ENCODE assay signal across 8 cellular contexts in genomic region chr10:60816624-60817023, GRCh38. TPM values are rescaled to one million over a fixed set of nuclear protein-coding genes. Genes with fewer than 3 reads are reported as not detected.
A peak's percentile ranks its signal among the peaks of the same experiment; 100 is the strongest.
DNase-seq lines count a peak whose midpoint lies in the region; ATAC-seq and TF ChIP-seq lines count a peak whose summit lies in the region.

No MANE protein-coding gene starts in this region.

- H3K27ac ChIP-seq in foreskin keratinocyte = no peak overlapping the region

- H3K27ac Mint-ChIP-seq in activated CD4-positive, alpha-beta memory T cell treated with anti-CD3 and anti-CD28 coated beads, Interleukin-2, amount 10 ng/mL, durations not matched to agents 7 days and 5 days = no peak overlapping the region

- ATAC-seq in GM18909 (IDR thresholded peaks at IDR 0.05; ENCODE audit: poor library complexity, unreplicated experiment) = peak; percentile 82
- ATAC-seq in HG03103 (IDR thresholded peaks at IDR 0.05; ENCODE audit: low read depth, unreplicated experiment) = peak; percentile 83
- ATAC-seq in foreskin keratinocyte = peak; percentile 76

- CTCF ChIA-PET in activated CD4-positive, alpha-beta memory T cell treated with anti-CD3 and anti-CD28 coated beads, Interleukin-2, amount 10 ng/mL, durations not matched to agents 7 days and 5 days (lab: Charles Lee) = interaction anchor here (0.7 to 1.3 kb wide), 10 partner anchors 11 to 1017 kb away, joined by 3 to 7 read pairs (median 4); partner anchors contain the start of gene CDK1

- POLR2A ChIA-PET in activated CD4-positive, alpha-beta memory T cell treated with anti-CD3 and anti-CD28 coated beads, Interleukin-2, amount 10 ng/mL, durations not matched to agents 7 days and 5 days (lab: Charles Lee) = no interaction called here

- peaks cover 7% of the 10 kb centered on the region for H3K4me1 Mint-ChIP-seq in activated CD4-positive, alpha-beta memory T cell treated with anti-CD3 and anti-CD28 coated beads, Interleukin-2, amount 10 ng/mL, durations not matched to agents 7 days and 5 days

- TF ChIP-seq CTCF in foreskin keratinocyte (conservative IDR thresholded peaks at IDR 0.05) = peak; percentile 88

- H3K27me3 ChIP-seq in foreskin keratinocyte = no peaks in the 10 kb centered on the region

- H3K36me3 Mint-ChIP-seq in activated CD4-positive, alpha-beta memory T cell treated with anti-CD3 and anti-CD28 coated beads, Interleukin-2, amount 10 ng/mL, durations not matched to agents 7 days and 5 days (ENCODE audit: low read depth) = no peaks in the 10 kb centered on the region

- peaks cover 3% of the 10 kb centered on the region for H3K27me3 Mint-ChIP-seq in activated CD4-positive, alpha-beta memory T cell treated with anti-CD3 and anti-CD28 coated beads, Interleukin-2, amount 10 ng/mL, durations not matched to agents 7 days and 5 days

- no peak overlapping the region for H3K4me3 Mint-ChIP-seq in activated CD4-positive, alpha-beta memory T cell treated with anti-CD3 and anti-CD28 coated beads, Interleukin-2, amount 10 ng/mL, durations not matched to agents 7 days and 5 days

- DNase-seq in DMS114 treated with DMSO at 0.1 percent for 48 hours (lab: John Stamatoyannopoulos, UW; ENCODE audit: unreplicated experiment) (peak; percentile 68), NCI-H2227 (lab: John Stamatoyannopoulos, UW; ENCODE audit: unreplicated experiment) (peak; percentile 74), foreskin keratinocyte (peak; percentile 28 to 57), non-pigmented ciliary epithelial cell (ENCODE audit: low read depth) (peak; percentile 66)
- DNase-seq in activated CD4-positive, alpha-beta memory T cell treated with anti-CD3 and anti-CD28 coated beads, Interleukin-2, amount 10 ng/mL, durations not matched to agents 7 days and 5 days = peak; percentile 21
- DNase-seq in stimulated activated CD8-positive, alpha-beta memory T cell treated with anti-CD3 and anti-CD28 coated beads, Interleukin-4, amount 100 ng/mL, for 48 hours = no peak

- H3K9me3 Mint-ChIP-seq in activated CD4-positive, alpha-beta memory T cell treated with anti-CD3 and anti-CD28 coated beads, Interleukin-2, amount 10 ng/mL, durations not matched to agents 7 days and 5 days = no peaks in the 10 kb centered on the region

- no peaks in the 10 kb centered on the region for H3K4me1 ChIP-seq in foreskin keratinocyte

RNA-seq across cellular contexts. Expression of gene CDK1, which starts 38.3 kb away (rescaled TPM):
- 100 to 1,000 TPM; 121 to 125 TPM for total RNA-seq in activated CD4-positive, alpha-beta memory T cell treated with anti-CD3 and anti-CD28 coated beads, Interleukin-2, amount 10 ng/mL, durations not matched to agents 7 days and 5 days
- 88.8 and 105 TPM in 2 replicates for total RNA-seq in foreskin keratinocyte
- 52.4 and 84.9 TPM in 2 replicates for polyA plus RNA-seq in foreskin keratinocyte
